Comparison of ENCODE assay signal across 1 cellular context in the genomic region with DNA sequence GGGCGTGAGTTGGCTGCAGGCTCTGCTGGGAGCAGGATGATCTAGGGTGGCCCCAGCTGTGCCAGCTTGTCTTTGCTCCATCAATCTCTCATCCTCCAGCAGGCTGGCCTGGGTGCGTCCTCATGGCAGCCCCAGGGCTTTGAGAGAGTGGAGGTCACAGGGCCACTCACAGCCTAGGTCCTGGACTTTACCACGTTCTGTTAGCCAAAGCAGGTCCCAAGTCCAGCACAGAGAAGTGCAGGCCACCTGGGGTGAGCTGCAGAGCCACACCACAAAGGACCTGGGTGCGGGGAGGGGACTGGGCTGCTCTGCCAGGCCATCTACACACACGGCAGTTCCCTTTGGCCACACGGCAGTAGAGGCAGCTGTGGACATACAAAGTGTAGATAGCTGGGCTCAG.
TF ChIP-seq lines count a peak whose summit lies in the region.

No MANE protein-coding gene starts in this region.

TF ChIP-seq in H1, 55 proteins besides CTCF, POLR2A, EP300 and RAD21:
- TF ChIP-seq NRF1 (IDR thresholded peaks at IDR 0.05; ENCODE audit: low read depth, low read length) (no peak), CEBPB (IDR thresholded peaks at IDR 0.05; ENCODE audit: low read depth, low read length) (no peak), EGR1 (IDR thresholded peaks at IDR 0.05; ENCODE audit: borderline replicate concordance, low read depth, low read length) (no peak), CREB1 (IDR thresholded peaks at IDR 0.05) (no peak), TBP (IDR thresholded peaks at IDR 0.05; ENCODE audit: low read depth, low read length) (no peak), CTBP2 (IDR thresholded peaks at IDR 0.05; ENCODE audit: borderline replicate concordance, insufficient read depth, insufficient read length, low read length) (no peak), KDM4A (IDR thresholded peaks at IDR 0.05; ENCODE audit: low read depth, low read length, severe bottlenecking) (no peak), KDM5A (IDR thresholded peaks at IDR 0.05; ENCODE audit: low read length) (no peak), FOSL1 (IDR thresholded peaks at IDR 0.05; ENCODE audit: insufficient read depth, low read depth, low read length) (no peak)
- TF ChIP-seq, protein P1, sequence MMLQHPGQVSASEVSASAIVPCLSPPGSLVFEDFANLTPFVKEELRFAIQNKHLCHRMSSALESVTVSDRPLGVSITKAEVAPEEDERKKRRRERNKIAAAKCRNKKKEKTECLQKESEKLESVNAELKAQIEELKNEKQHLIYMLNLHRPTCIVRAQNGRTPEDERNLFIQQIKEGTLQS (IDR thresholded peaks at IDR 0.05; ENCODE audit: insufficient read depth, low read depth, low read length), result no peak
- TF ChIP-seq, protein P2, sequence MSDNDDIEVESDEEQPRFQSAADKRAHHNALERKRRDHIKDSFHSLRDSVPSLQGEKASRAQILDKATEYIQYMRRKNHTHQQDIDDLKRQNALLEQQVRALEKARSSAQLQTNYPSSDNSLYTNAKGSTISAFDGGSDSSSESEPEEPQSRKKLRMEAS (IDR thresholded peaks at IDR 0.05), result no peak
